ENCODE assay signal across 2 cellular contexts in the genomic region with DNA sequence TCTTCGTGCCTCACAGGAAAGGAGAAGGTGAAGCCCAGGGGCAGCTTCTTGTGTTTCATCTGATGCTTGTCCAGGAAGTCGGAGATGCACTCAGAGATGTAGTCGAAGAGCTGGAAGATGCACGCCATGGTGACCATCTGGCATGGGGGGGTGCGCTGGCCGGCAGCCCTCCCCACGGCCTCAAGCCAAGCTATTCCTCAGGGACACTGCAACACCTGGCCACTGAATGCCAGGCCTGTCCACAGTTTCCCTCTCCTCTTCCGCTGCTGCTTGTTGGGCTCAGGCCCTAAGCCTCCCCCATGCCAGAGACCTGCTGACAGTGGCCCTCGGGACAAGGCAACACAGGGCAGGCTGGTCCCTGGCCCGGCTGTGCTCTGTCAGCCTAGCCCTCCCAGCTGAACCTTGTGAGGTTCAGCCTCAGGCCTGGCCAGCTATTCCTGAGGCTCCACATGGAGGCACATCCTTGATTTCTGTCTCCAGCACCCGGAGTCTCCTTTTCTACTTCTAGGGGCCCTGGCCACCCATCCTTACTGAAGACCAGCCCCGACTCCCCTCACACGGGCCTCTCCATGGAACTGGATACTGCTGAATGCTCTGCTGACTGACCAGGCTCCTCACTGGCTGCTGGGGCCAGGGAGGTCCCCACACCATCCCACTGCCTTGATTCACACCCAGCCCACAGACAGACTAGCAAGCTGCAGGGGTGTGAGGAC.
TF ChIP-seq lines count a peak whose summit lies in the region.

No MANE protein-coding gene starts in this region.

TF ChIP-seq in SK-N-SH, 30 proteins besides CTCF, POLR2A, EP300 and RAD21:
- TF ChIP-seq SMC3 (IDR thresholded peaks at IDR 0.05; ENCODE audit: low read depth, low read length) (no peak), RCOR1 (IDR thresholded peaks at IDR 0.05; ENCODE audit: low read length) (no peak), EZH2phosphoT487 (IDR thresholded peaks at IDR 0.05; ENCODE audit: borderline replicate concordance, low read depth) (no peak), FOXM1 (IDR thresholded peaks at IDR 0.05; ENCODE audit: low read depth) (no peak), ELF1 (IDR thresholded peaks at IDR 0.05) (no peak), SIN3A (IDR thresholded peaks at IDR 0.05; ENCODE audit: borderline replicate concordance, low read depth, low read length) (no peak), MXI1 (IDR thresholded peaks at IDR 0.05; ENCODE audit: low read depth, low read length) (no peak), RXRA (IDR thresholded peaks at IDR 0.05; ENCODE audit: borderline replicate concordance, low read depth) (no peak), MEF2A (IDR thresholded peaks at IDR 0.05; ENCODE audit: borderline replicate concordance, low read depth) (no peak)
- TF ChIP-seq, protein P1, sequence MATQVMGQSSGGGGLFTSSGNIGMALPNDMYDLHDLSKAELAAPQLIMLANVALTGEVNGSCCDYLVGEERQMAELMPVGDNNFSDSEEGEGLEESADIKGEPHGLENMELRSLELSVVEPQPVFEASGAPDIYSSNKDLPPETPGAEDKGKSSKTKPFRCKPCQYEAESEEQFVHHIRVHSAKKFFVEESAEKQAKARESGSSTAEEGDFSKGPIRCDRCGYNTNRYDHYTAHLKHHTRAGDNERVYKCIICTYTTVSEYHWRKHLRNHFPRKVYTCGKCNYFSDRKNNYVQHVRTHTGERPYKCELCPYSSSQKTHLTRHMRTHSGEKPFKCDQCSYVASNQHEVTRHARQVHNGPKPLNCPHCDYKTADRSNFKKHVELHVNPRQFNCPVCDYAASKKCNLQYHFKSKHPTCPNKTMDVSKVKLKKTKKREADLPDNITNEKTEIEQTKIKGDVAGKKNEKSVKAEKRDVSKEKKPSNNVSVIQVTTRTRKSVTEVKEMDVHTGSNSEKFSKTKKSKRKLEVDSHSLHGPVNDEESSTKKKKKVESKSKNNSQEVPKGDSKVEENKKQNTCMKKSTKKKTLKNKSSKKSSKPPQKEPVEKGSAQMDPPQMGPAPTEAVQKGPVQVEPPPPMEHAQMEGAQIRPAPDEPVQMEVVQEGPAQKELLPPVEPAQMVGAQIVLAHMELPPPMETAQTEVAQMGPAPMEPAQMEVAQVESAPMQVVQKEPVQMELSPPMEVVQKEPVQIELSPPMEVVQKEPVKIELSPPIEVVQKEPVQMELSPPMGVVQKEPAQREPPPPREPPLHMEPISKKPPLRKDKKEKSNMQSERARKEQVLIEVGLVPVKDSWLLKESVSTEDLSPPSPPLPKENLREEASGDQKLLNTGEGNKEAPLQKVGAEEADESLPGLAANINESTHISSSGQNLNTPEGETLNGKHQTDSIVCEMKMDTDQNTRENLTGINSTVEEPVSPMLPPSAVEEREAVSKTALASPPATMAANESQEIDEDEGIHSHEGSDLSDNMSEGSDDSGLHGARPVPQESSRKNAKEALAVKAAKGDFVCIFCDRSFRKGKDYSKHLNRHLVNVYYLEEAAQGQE (IDR thresholded peaks at IDR 0.05; ENCODE audit: low read depth, low read length): no peak
- TF ChIP-seq, protein P2, sequence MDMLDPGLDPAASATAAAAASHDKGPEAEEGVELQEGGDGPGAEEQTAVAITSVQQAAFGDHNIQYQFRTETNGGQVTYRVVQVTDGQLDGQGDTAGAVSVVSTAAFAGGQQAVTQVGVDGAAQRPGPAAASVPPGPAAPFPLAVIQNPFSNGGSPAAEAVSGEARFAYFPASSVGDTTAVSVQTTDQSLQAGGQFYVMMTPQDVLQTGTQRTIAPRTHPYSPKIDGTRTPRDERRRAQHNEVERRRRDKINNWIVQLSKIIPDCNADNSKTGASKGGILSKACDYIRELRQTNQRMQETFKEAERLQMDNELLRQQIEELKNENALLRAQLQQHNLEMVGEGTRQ (IDR thresholded peaks at IDR 0.05; ENCODE audit: borderline replicate concordance, low read depth, low read length): no peak

TF ChIP-seq in SK-N-SH treated with all-trans-retinoic acid at 6 μM for 48 hours, 23 proteins besides CTCF, POLR2A, EP300 and RAD21:
- TF ChIP-seq, protein P3, sequence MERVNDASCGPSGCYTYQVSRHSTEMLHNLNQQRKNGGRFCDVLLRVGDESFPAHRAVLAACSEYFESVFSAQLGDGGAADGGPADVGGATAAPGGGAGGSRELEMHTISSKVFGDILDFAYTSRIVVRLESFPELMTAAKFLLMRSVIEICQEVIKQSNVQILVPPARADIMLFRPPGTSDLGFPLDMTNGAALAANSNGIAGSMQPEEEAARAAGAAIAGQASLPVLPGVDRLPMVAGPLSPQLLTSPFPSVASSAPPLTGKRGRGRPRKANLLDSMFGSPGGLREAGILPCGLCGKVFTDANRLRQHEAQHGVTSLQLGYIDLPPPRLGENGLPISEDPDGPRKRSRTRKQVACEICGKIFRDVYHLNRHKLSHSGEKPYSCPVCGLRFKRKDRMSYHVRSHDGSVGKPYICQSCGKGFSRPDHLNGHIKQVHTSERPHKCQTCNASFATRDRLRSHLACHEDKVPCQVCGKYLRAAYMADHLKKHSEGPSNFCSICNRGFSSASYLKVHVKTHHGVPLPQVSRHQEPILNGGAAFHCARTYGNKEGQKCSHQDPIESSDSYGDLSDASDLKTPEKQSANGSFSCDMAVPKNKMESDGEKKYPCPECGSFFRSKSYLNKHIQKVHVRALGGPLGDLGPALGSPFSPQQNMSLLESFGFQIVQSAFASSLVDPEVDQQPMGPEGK (CRISPR knock-in tag; IDR thresholded peaks at IDR 0.05; ENCODE audit: borderline replicate concordance): no peak
- no peak for TF ChIP-seq PPARA (CRISPR knock-in tag; IDR thresholded peaks at IDR 0.05; ENCODE audit: borderline replicate concordance)
- TF ChIP-seq, protein P4, sequence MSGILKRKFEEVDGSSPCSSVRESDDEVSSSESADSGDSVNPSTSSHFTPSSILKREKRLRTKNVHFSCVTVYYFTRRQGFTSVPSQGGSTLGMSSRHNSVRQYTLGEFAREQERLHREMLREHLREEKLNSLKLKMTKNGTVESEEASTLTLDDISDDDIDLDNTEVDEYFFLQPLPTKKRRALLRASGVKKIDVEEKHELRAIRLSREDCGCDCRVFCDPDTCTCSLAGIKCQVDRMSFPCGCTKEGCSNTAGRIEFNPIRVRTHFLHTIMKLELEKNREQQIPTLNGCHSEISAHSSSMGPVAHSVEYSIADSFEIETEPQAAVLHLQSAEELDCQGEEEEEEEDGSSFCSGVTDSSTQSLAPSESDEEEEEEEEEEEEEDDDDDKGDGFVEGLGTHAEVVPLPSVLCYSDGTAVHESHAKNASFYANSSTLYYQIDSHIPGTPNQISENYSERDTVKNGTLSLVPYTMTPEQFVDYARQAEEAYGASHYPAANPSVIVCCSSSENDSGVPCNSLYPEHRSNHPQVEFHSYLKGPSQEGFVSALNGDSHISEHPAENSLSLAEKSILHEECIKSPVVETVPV (CRISPR knock-in tag; IDR thresholded peaks at IDR 0.05): no peak
- TF ChIP-seq GLIS3 (CRISPR knock-in tag; IDR thresholded peaks at IDR 0.05): no peak
- no peak for TF ChIP-seq ZNF8 (CRISPR knock-in tag; IDR thresholded peaks at IDR 0.05)
- TF ChIP-seq, protein P5, sequence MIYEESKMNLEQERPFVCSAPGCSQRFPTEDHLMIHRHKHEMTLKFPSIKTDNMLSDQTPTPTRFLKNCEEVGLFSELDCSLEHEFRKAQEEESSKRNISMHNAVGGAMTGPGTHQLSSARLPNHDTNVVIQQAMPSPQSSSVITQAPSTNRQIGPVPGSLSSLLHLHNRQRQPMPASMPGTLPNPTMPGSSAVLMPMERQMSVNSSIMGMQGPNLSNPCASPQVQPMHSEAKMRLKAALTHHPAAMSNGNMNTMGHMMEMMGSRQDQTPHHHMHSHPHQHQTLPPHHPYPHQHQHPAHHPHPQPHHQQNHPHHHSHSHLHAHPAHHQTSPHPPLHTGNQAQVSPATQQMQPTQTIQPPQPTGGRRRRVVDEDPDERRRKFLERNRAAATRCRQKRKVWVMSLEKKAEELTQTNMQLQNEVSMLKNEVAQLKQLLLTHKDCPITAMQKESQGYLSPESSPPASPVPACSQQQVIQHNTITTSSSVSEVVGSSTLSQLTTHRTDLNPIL (CRISPR knock-in tag; IDR thresholded peaks at IDR 0.05; ENCODE audit: low read depth): no peak
- TF ChIP-seq ARNTL (CRISPR knock-in tag; IDR thresholded peaks at IDR 0.05; ENCODE audit: borderline replicate concordance, low read depth): no peak
- no peak for TF ChIP-seq TOX (CRISPR knock-in tag; IDR thresholded peaks at IDR 0.05; ENCODE audit: borderline replicate concordance)
- TF ChIP-seq ZFP30 (CRISPR knock-in tag; IDR thresholded peaks at IDR 0.05): no peak
- no peak for TF ChIP-seq CSDC2 (CRISPR knock-in tag; IDR thresholded peaks at IDR 0.05)
- TF ChIP-seq, protein P6, sequence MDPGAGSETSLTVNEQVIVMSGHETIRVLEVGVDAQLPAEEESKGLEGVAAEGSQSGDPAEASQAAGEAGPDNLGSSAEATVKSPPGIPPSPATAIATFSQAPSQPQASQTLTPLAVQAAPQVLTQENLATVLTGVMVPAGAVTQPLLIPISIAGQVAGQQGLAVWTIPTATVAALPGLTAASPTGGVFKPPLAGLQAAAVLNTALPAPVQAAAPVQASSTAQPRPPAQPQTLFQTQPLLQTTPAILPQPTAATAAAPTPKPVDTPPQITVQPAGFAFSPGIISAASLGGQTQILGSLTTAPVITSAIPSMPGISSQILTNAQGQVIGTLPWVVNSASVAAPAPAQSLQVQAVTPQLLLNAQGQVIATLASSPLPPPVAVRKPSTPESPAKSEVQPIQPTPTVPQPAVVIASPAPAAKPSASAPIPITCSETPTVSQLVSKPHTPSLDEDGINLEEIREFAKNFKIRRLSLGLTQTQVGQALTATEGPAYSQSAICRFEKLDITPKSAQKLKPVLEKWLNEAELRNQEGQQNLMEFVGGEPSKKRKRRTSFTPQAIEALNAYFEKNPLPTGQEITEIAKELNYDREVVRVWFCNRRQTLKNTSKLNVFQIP (CRISPR knock-in tag; IDR thresholded peaks at IDR 0.05; ENCODE audit: borderline replicate concordance, low read depth): no peak
